Comparison of ENCODE assay signal across 19 cellular contexts in the genomic region with DNA sequence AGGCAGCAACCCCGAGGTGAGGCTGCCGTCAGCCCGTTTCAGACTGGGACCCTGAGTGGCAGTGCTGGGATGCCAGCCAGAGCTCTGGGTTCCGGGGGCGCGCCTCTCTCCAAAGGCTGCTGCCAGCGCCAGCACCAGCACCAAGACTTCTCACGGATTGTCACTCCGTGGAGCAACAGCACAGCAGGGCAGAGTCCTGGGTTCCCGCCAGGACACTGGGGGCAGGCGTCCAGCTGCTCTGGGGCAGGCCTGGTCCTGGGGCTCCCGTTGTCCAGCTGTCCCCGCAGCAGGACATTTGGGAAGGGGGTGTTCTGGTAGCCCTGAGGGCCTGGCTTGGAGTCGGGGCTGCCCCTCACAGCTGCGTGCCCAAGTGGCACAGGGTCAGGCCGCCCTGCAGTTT.
DNase-seq lines count a peak whose midpoint lies in the region; ATAC-seq lines count a peak whose summit lies in the region.
"Had no signal": no experiment of that assay in that cellular context is flagged by ENCODE, and none has a peak within 500 bp of the region (broad histone marks: within the 10 kb centered on the region; RNA-seq: fewer than 3 reads in every experiment).

No MANE protein-coding gene starts in this region.

- H3K36me3 ChIP-seq in NT2/D1 (ENCODE audit: insufficient read depth, insufficient read length, low read length) = no peaks in the 10 kb centered on the region
- H3K36me3 ChIP-seq: Peyer's patch, SJSA1 had no signal

- H3K9me3 ChIP-seq in NT2/D1 (ENCODE audit: insufficient read depth, low read length) = no peaks in the 10 kb centered on the region
- H3K9me3 ChIP-seq: Peyer's patch, SJSA1 had no signal

- peaks cover 44% of the 10 kb centered on the region for H3K4me1 ChIP-seq in NT2/D1 (ENCODE audit: insufficient read depth, insufficient read length)
- H3K4me1 ChIP-seq: Peyer's patch had no signal

- H3K9ac ChIP-seq in NT2/D1 (ENCODE audit: insufficient read length, low read depth) = peak overlapping the region; percentile 26

- H3K4me3 ChIP-seq in NT2/D1 (ENCODE audit: insufficient read length, low read depth) = no peak overlapping the region
- H3K4me3 ChIP-seq: Peyer's patch, SJSA1 had no signal

- no peaks in the 10 kb centered on the region for H3K27me3 ChIP-seq in NT2/D1 (ENCODE audit: insufficient read depth, insufficient read length)
- H3K27me3 ChIP-seq: Peyer's patch, SJSA1 had no signal

- no peak for ATAC-seq in HG03280 (IDR thresholded peaks at IDR 0.05; ENCODE audit: unreplicated experiment)
- ATAC-seq: CD8-positive, alpha-beta T cell had no signal

- DNase-seq in NT2/D1 (ENCODE audit: low read depth, low spot score) (no peak), anterior cingulate cortex (lab: John Stamatoyannopoulos, UW) (peak in 41 of 58 donors; percentile 13 to 63 (median 34)), medulla oblongata (ENCODE audit: extremely low spot score) (peak; percentile 37), pons (ENCODE audit: low spot score) (peak; percentile 20), NOMO-1 treated with dmso at 0.1 percent for 144 hours (lab: John Stamatoyannopoulos, UW; ENCODE audit: unreplicated experiment) (no peak), GF-D8 (lab: John Stamatoyannopoulos, UW) (no peak), EL (no peak)
- DNase-seq: CD8-positive, alpha-beta T cell; IMR-90; Karpas-422; MV-4-11; NCI-H1105 treated with DMSO at 0.1 percent for 48 hours; NCI-H2029 treated with DMSO at 0.1 percent for 48 hours; NCI-H226; NCI-H774; NK-92 treated with Interleukin-12 subunit alpha and Interleukin-12 subunit beta, amount 100 ng/mL, for 24 hours; Peyer's patch had no signal

Comparison
In these comparisons a context has a peak if more than half of its experiments do, and no peak if none do; other contexts are left out.
1. DNase-seq: peak in anterior cingulate cortex (41 of 58), medulla oblongata (single experiment) and pons (single experiment); none in NT2/D1 (single experiment), NOMO-1 treated with dmso at 0.1 percent for 144 hours (single experiment), GF-D8 (single experiment) and EL (single experiment).